Comparison of ENCODE assay signal across 1 cellular context in genomic region chr2:172748543-172748942, GRCh38. TPM values are rescaled to one million over a fixed set of nuclear protein-coding genes. Genes with fewer than 3 reads are reported as not detected.
"Had no signal": no experiment of that assay in that cellular context is flagged by ENCODE, and none has a peak within 500 bp of the region (broad histone marks: within the 10 kb centered on the region; RNA-seq: fewer than 3 reads in every experiment).

No MANE protein-coding gene starts in this region.

RNA-seq across cellular contexts. Expression of gene RAPGEF4, which starts 12.9 kb away (rescaled TPM):
- polyA plus RNA-seq: GM23248 had no signal
